14 cellular contexts compared by ENCODE assay signal in genomic region chr2:224930124-224930523, GRCh38.
DNase-seq lines count a peak whose midpoint lies in the region; ATAC-seq and TF ChIP-seq lines count a peak whose summit lies in the region.
"Had no signal": no experiment of that assay in that cellular context is flagged by ENCODE, and none has a peak within 500 bp of the region (broad histone marks: within the 10 kb centered on the region; RNA-seq: fewer than 3 reads in every experiment).

No MANE protein-coding gene starts in this region.

- no peaks in the 10 kb centered on the region for H3K27me3 ChIP-seq in CD4-positive, alpha-beta memory T cell (ENCODE audit: insufficient read depth, low read length)
- H3K27me3 ChIP-seq in HL-60 (ENCODE audit: insufficient read depth, poor library complexity, severe bottlenecking), result no peaks in the 10 kb centered on the region

- H3K4me1 Mint-ChIP-seq in CD4-positive, alpha-beta memory T cell, result peaks cover 89 to 100% (median 95%) of the 10 kb centered on the region in 4 donors

- in situ Hi-C loops in ACHN (cut with HindIII; ENCODE audit: low pct_ligation_motif_present, low pct_unique_long_range_greater_than_20kb, low sequenced_read_pairs), result no loop called here

- H3K27me3 Mint-ChIP-seq in CD4-positive, alpha-beta memory T cell, result no peaks in the 10 kb centered on the region

- CTCF ChIA-PET in CD4-positive, alpha-beta memory T cell (lab: Charles Lee; ENCODE audit: partially characterized antibody), result interaction anchor here (1.9 to 10.0 kb wide), 2 partner anchors 72 to 78 kb away, joined by 4 to 92 read pairs; no protein-coding TSS in a partner anchor

- peak overlapping the region; percentile 63 for H3K27ac ChIP-seq in CD4-positive, alpha-beta memory T cell (ENCODE audit: low read depth, low read length)
- H3K27ac ChIP-seq in HL-60 (replicated peaks), result peak overlapping the region; percentile 62
- H3K27ac ChIP-seq in coronary artery, result no peak overlapping the region

- peaks cover 0 to 2% (median 0%) of the 10 kb centered on the region in 8 donors for H3K9me3 Mint-ChIP-seq in CD4-positive, alpha-beta memory T cell

- peaks cover 18% of the 10 kb centered on the region for H3K36me3 ChIP-seq in CD4-positive, alpha-beta memory T cell (ENCODE audit: insufficient read depth, low read length)

- peak; percentile 63 to 80 (median 75) for DNase-seq in CD4-positive, alpha-beta memory T cell
- DNase-seq in HL-60 (ENCODE audit: low read depth in 1 of 2, low spot score in 1 of 2), result peak in 1 of 2 experiments; percentile 61
- peak; percentile 40 for DNase-seq in T-helper 22 cell (ENCODE audit: low read depth)
- DNase-seq in fibroblast of peridontal ligament (ENCODE audit: extremely low read depth), result peak; percentile 41
- no peak for DNase-seq in coronary artery (ENCODE audit: low spot score)
- DNase-seq in RPMI8226, result no peak
- no peak for DNase-seq in ACHN
- DNase-seq: Calu3; cerebellar nuclear complex; midbrain; NCI-H1694; NCI-H774; stimulated activated CD4-positive, alpha-beta T cell treated with anti-CD3 and anti-CD28 coated beads, Interleukin-4, amount 100 ng/mL, for 1 hour had no signal

- H3K9me3 ChIP-seq in CD4-positive, alpha-beta memory T cell (ENCODE audit: control insufficient read depth in 1 of 2, low read length in 2 of 2), result no peaks in the 10 kb centered on the region

- no peak for TF ChIP-seq CTCF in HL-60 (IDR thresholded peaks at IDR 0.05; ENCODE audit: insufficient read depth, low read length)
- no peak for TF ChIP-seq CTCF in coronary artery (IDR thresholded peaks at IDR 0.05)

- POLR2A ChIA-PET in CD4-positive, alpha-beta memory T cell (lab: Charles Lee; ENCODE audit: partially characterized antibody), result interaction anchor here (1.1 to 11.0 kb wide), 4 partner anchors 15 to 72 kb away, joined by 3 to 279 read pairs (median 5); no protein-coding TSS in a partner anchor

- intact Hi-C loops in CD4-positive, alpha-beta memory T cell (cut with micrococcal nuclease), result no loop called here

- H3K4me1 ChIP-seq in CD4-positive, alpha-beta memory T cell (ENCODE audit: insufficient read depth, low read length), result peaks cover 100% of the 10 kb centered on the region

- H3K4me3 Mint-ChIP-seq in CD4-positive, alpha-beta memory T cell, result peak overlapping the region; percentile 65 to 82 (median 72)

- H3K4me3 ChIP-seq in CD4-positive, alpha-beta memory T cell (ENCODE audit: low read length in 2 of 2), result peak overlapping the region in 1 of 2 donors; percentile 9
- H3K4me3 ChIP-seq in HL-60 (replicated peaks; ENCODE audit: insufficient read depth, low read length) (no peak overlapping the region), coronary artery (no peak overlapping the region)

- no peak for ATAC-seq in HG03097 (IDR thresholded peaks at IDR 0.05; ENCODE audit: low FRiP score, unreplicated experiment)

- peaks cover 42 to 62% of the 10 kb centered on the region in 2 donors for H3K36me3 Mint-ChIP-seq in CD4-positive, alpha-beta memory T cell

- H3K27ac Mint-ChIP-seq in CD4-positive, alpha-beta memory T cell, result peak overlapping the region; percentile 88 to 99 (median 96)

Comparison
In these comparisons a context has a peak if more than half of its experiments do, and no peak if none do; other contexts are left out.
1. DNase-seq: peak in CD4-positive, alpha-beta memory T cell (5 of 5), T-helper 22 cell (single experiment) and fibroblast of peridontal ligament (single experiment); none in coronary artery (single experiment), RPMI8226 (single experiment) and ACHN (single experiment).
2. H3K27ac ChIP-seq: peak in CD4-positive, alpha-beta memory T cell (single experiment) and HL-60 (single experiment); none in coronary artery (0 of 2).